ENCODE assay signal across 34 cellular contexts in genomic region chr6:24439858-24440539, GRCh38. TPM values are rescaled to one million over a fixed set of nuclear protein-coding genes. Genes with fewer than 3 reads are reported as not detected.
"Had no signal": no experiment of that assay in that cellular context is flagged by ENCODE, and none has a peak within 500 bp of the region (broad histone marks: within the 10 kb centered on the region; RNA-seq: fewer than 3 reads in every experiment).

No MANE protein-coding gene starts in this region.

- H3K36me3 ChIP-seq: brain microvascular endothelial cell, neutrophil, pancreas, upper lobe of right lung had no signal

- H3K36me3 Mint-ChIP-seq: mesothelial cell of epicardium had no signal

- H3K4me3 Mint-ChIP-seq: activated CD4-positive, alpha-beta memory T cell treated with anti-CD3 and anti-CD28 coated beads, Interleukin-2, amount 10 ng/mL, durations not matched to agents 7 days and 5 days; activated CD4-positive, alpha-beta T cell treated with anti-CD3 and anti-CD28 coated beads, Interleukin-2, amount 10 ng/mL, durations not matched to agents 24 days and 14 days; activated T-cell treated with anti-CD3 and anti-CD28 coated beads, Interleukin-2, amount 50 U/mL, for 24 hours; activated T-helper 17 cell treated with anti-CD3 and anti-CD28 coated beads, Interleukin-2, amount 50 U/mL, for 72 hours; effector memory CD8-positive, alpha-beta T cell; immature natural killer cell; mesothelial cell of epicardium; naive B cell; nephron progenitor cell had no signal

- FAIRE-seq: astrocyte, kidney, pancreas had no signal

- H3K27me3 Mint-ChIP-seq: activated CD4-positive, alpha-beta memory T cell treated with anti-CD3 and anti-CD28 coated beads, Interleukin-2, amount 10 ng/mL, durations not matched to agents 7 days and 5 days; activated T-cell treated with anti-CD3 and anti-CD28 coated beads, Interleukin-2, amount 50 U/mL, for 24 hours; activated T-helper 17 cell treated with anti-CD3 and anti-CD28 coated beads, Interleukin-2, amount 50 U/mL, for 72 hours; effector memory CD8-positive, alpha-beta T cell; naive B cell had no signal

- H3K4me3 ChIP-seq: coronary artery, dorsolateral prefrontal cortex, heart left ventricle, pancreas, spleen, suprapubic skin, tibial artery, upper lobe of right lung had no signal

- H3K9me3 Mint-ChIP-seq: activated CD4-positive, alpha-beta memory T cell treated with anti-CD3 and anti-CD28 coated beads, Interleukin-2, amount 10 ng/mL, durations not matched to agents 7 days and 5 days; activated CD4-positive, alpha-beta T cell treated with anti-CD3 and anti-CD28 coated beads, Interleukin-2, amount 10 ng/mL, durations not matched to agents 24 days and 14 days; activated T-cell treated with anti-CD3 and anti-CD28 coated beads, Interleukin-2, amount 50 U/mL, for 24 hours; activated T-helper 17 cell treated with anti-CD3 and anti-CD28 coated beads, Interleukin-2, amount 50 U/mL, for 72 hours; effector memory CD8-positive, alpha-beta T cell; immature natural killer cell; mesothelial cell of epicardium; naive B cell; nephron progenitor cell had no signal

- H3K4me1 ChIP-seq: heart left ventricle, pancreas, spleen, suprapubic skin, tibial artery, upper lobe of right lung had no signal

- H3K4me1 Mint-ChIP-seq: activated CD4-positive, alpha-beta memory T cell treated with anti-CD3 and anti-CD28 coated beads, Interleukin-2, amount 10 ng/mL, durations not matched to agents 7 days and 5 days; activated T-helper 17 cell treated with anti-CD3 and anti-CD28 coated beads, Interleukin-2, amount 50 U/mL, for 72 hours; immature natural killer cell; mesothelial cell of epicardium; naive B cell had no signal

- H3K27ac Mint-ChIP-seq: activated CD4-positive, alpha-beta memory T cell treated with anti-CD3 and anti-CD28 coated beads, Interleukin-2, amount 10 ng/mL, durations not matched to agents 7 days and 5 days; activated CD4-positive, alpha-beta T cell treated with anti-CD3 and anti-CD28 coated beads, Interleukin-2, amount 10 ng/mL, durations not matched to agents 24 days and 14 days; activated T-cell treated with anti-CD3 and anti-CD28 coated beads, Interleukin-2, amount 50 U/mL, for 24 hours; activated T-helper 17 cell treated with anti-CD3 and anti-CD28 coated beads, Interleukin-2, amount 50 U/mL, for 72 hours; immature natural killer cell; mesothelial cell of epicardium; naive B cell; nephron progenitor cell had no signal

- H3K27ac ChIP-seq: brain microvascular endothelial cell, coronary artery, dorsolateral prefrontal cortex, heart left ventricle, neutrophil, pancreas, spleen, suprapubic skin, tibial artery, upper lobe of right lung, WERI-Rb-1 had no signal

- H3K9me3 ChIP-seq: heart left ventricle, neutrophil, pancreas, spleen, suprapubic skin, tibial artery, upper lobe of right lung had no signal

- DNase-seq: activated CD4-positive, alpha-beta memory T cell treated with anti-CD3 and anti-CD28 coated beads, Interleukin-2, amount 10 ng/mL, durations not matched to agents 7 days and 5 days; activated CD4-positive, alpha-beta T cell treated with anti-CD3 and anti-CD28 coated beads, Interleukin-2, amount 10 ng/mL, durations not matched to agents 24 days and 14 days; activated CD4-positive, CD25-positive, alpha-beta regulatory T cell treated with anti-CD3 and anti-CD28 coated beads, Interleukin-2, amount 50 U/mL, for 72 hours; activated CD8-positive, alpha-beta memory T cell treated with anti-CD3 and anti-CD28 coated beads, Interleukin-2, amount 50 U/mL, for 48 hours; activated gamma-delta T cell treated with Interleukin-2 at 50 U/mL for 16 hours; activated naive CD4-positive, alpha-beta T cell treated with anti-CD3 and anti-CD28 coated beads, Interleukin-2, amount 50 U/mL, for 16 hours; activated T-cell treated with anti-CD3 and anti-CD28 coated beads, Interleukin-2, amount 50 U/mL, for 24 hours; amniotic stem cell; brain microvascular endothelial cell; dorsolateral prefrontal cortex; effector memory CD8-positive, alpha-beta T cell; foreskin fibroblast; heart left ventricle; hypothalamus; immature natural killer cell; kidney; left colon; naive B cell; nephron progenitor cell; pancreas; right cardiac atrium; spleen; stimulated activated naive CD4-positive, alpha-beta T cell; T1000; tibial artery; upper lobe of right lung; WERI-Rb-1 had no signal

RNA-seq across cellular contexts. Expression of gene GPLD1, which starts 49.4 kb away (rescaled TPM):
- total RNA-seq: pulmonary artery endothelial cell had no signal
